Comparison of ENCODE assay signal across 1 cellular context in the genomic region with DNA sequence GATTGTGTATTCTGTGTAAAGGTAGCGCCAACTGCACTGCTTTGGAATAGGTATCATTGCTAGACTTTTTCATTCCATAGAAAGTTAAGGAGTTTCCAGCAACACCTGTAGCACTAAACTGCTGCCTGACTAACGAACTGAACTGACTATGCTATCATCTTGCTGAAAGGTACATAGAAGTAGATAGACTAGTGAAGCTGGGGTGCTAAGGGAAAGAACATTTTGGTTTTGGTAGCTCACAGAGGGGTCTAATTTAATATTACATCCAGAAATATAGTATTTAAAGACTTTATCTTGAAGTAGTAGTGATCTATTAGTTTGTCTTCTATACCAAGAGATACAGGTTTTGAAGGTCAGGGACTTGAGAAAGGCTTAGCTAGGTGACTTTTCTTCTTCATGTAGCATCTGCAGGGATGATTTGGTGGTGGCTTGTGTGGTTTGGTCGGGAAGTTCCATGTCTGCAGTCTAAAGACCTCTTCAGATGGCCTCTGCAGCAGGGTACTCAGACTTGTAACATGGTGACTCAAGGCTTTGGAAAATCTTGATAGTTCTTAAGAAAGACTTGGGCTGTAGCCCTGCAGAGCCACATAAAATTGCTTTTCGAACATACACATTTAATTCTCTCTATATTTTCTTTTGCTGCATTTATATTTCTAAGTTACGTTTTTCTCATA.
TF ChIP-seq lines count a peak whose summit lies in the region.

No MANE protein-coding gene starts in this region.

TF ChIP-seq in IMR-90, 13 proteins besides CTCF, POLR2A, EP300 and RAD21 (continued from another document):
- TF ChIP-seq MAFK (IDR thresholded peaks at IDR 0.05; ENCODE audit: low read depth, low read length) (no peak), USF2 (IDR thresholded peaks at IDR 0.05; ENCODE audit: low read depth, low read length) (no peak), CHD1 (IDR thresholded peaks at IDR 0.05; ENCODE audit: low read depth, low read length) (no peak)
